ENCODE assay signal across 12 cellular contexts in genomic region chr17:29117440-29117753, GRCh38.
DNase-seq lines count a peak whose midpoint lies in the region; ATAC-seq, FAIRE-seq and TF ChIP-seq lines count a peak whose summit lies in the region.
"Had no signal": no experiment of that assay in that cellular context is flagged by ENCODE, and none has a peak within 500 bp of the region (broad histone marks: within the 10 kb centered on the region; RNA-seq: fewer than 3 reads in every experiment).

No MANE protein-coding gene starts in this region.

- DNase-seq in Right ventricle myocardium inferior (ENCODE audit: missing footprints) (no peak), left cardiac atrium (no peak), RWPE1 (ENCODE audit: low spot score) (no peak), heart right ventricle (no peak), substantia nigra (lab: John Stamatoyannopoulos, UW) (no peak), urothelium cell line (ENCODE audit: low spot score) (no peak), anterior cingulate cortex (lab: John Stamatoyannopoulos, UW) (no peak)
- DNase-seq: NCI-H510A had no signal

- no peak overlapping the region for H3K4me3 ChIP-seq in heart right ventricle
- H3K4me3 ChIP-seq: lung, SJSA1 had no signal

- intact Hi-C loops in Right ventricle myocardium inferior (cut with DNase I) (no loop called here), left cardiac atrium (cut with DNase I) (loop anchor here in 1 of 2 donors (2.0 kb wide), 1 partner anchor 153 kb away; no protein-coding TSS in a partner anchor), heart right ventricle (cut with DNase I) (loop anchor here in 8 of 10 donors (2.0 to 10.0 kb wide), 4 partner anchors 150 to 393 kb away; partner anchors contain the start of genes NEK8 (in 3 of the 8) and TLCD1 (in 3 of the 8))

- FAIRE-seq in urothelium cell line (lab: Jason Lieb, UNC) = no peak

- ATAC-seq in Right ventricle myocardium inferior = peak; percentile 3
- ATAC-seq in left cardiac atrium = no peak
- ATAC-seq in heart right ventricle = peak in 3 of 8 donors; percentile 2 to 8 (median 3)
- no peak for ATAC-seq in HG03521 (IDR thresholded peaks at IDR 0.05; ENCODE audit: unreplicated experiment)

- H3K36me3 ChIP-seq in heart right ventricle = peaks cover 0 to 93% (median 74%) of the 10 kb centered on the region in 9 donors

- peak overlapping the region; percentile 37 for H3K27ac ChIP-seq in RWPE1
- peak overlapping the region in 2 of 10 donors; percentile 25 to 61 for H3K27ac ChIP-seq in heart right ventricle
- peak overlapping the region; percentile 21 for H3K27ac ChIP-seq in substantia nigra (ENCODE audit: low read depth, low read length, poor library complexity, severe bottlenecking)
- H3K27ac ChIP-seq: SJSA1, WERI-Rb-1 had no signal

- no peaks in the 10 kb centered on the region for H3K9me3 ChIP-seq in heart right ventricle
- H3K9me3 ChIP-seq: SJSA1 had no signal

- CTCF ChIA-PET in RWPE1 (lab: Yijun Ruan, JAX) = interaction anchor here (0.5 to 3.2 kb wide), 19 partner anchors 11 to 206 kb away, joined by 3 to 30 read pairs (median 5); no protein-coding TSS in a partner anchor

- peak; percentile 52 for TF ChIP-seq CTCF in RWPE1 (conservative IDR thresholded peaks at IDR 0.05; ENCODE audit: low read depth)
- TF ChIP-seq CTCF in heart right ventricle (IDR thresholded peaks at IDR 0.05) = peak in 5 of 9 donors; percentile 23 to 40 (median 30)

- WGBS in heart right ventricle, 2 donors = 54 to 59% methylated on average over 7 of the region's 7 CpGs

- peaks cover 12 to 37% (median 19%) of the 10 kb centered on the region in 9 donors for H3K4me1 ChIP-seq in heart right ventricle
- H3K4me1 ChIP-seq: SJSA1 had no signal

- no peaks in the 10 kb centered on the region for H3K27me3 ChIP-seq in heart right ventricle
- H3K27me3 ChIP-seq: SJSA1 had no signal

- POLR2A ChIA-PET in RWPE1 (lab: Yijun Ruan, JAX; ENCODE audit: low non-redundant PET) = no interaction called here
